20 cellular contexts compared by ENCODE assay signal in the genomic region with DNA sequence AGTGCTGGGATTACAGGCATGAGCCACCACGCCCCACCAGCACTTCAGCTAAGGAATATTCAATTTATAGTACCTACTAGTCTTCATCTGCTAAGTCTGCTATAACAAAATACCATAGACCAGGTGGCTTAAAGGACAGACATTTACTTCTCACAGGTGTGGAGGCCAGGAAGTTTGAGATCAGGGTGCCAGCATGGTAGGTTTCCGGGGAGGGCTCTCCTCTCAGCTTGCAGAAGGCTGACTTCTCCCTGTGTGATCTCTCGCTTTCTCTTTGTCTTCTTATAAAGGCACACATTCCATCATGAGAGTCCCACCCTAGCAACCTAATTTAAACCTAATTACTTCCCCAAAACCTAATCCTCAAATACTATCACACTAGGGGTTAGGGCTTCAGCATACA.
"Had no signal": no experiment of that assay in that cellular context is flagged by ENCODE, and none has a peak within 500 bp of the region (broad histone marks: within the 10 kb centered on the region; RNA-seq: fewer than 3 reads in every experiment).

No MANE protein-coding gene starts in this region.

- H3K27ac ChIP-seq: hepatocyte, spleen, tibial artery, upper lobe of right lung had no signal

- H3K4me3 ChIP-seq: hepatocyte, spleen, tibial artery, upper lobe of right lung had no signal

- H3K9me3 Mint-ChIP-seq: dendritic cell treated with granulocyte-macrophage colony-stimulating factor and Interleukin-4, amounts not matched to agents 40 ng/mL and 50 ng/mL, for 4 days; stimulated activated naive CD8-positive, alpha-beta T cell treated with anti-CD3 and anti-CD28 coated beads, Interleukin-15, Interleukin-2, amounts not matched to agents 100 ng/mL and 50 ng/mL, for 24 hours had no signal

- ATAC-seq: left lobe of liver; natural killer cell treated with Interleukin-12 subunit alpha and Interleukin-12 subunit beta and Interleukin-15 and Interleukin-18, amount 100 ng/mL, for 72 hours; sciatic nerve; stimulated activated memory B cell treated with anti-CD40 and anti-IgM and Interleukin-4, amounts not matched to agents 10 μg/mL and 1 μg/mL and 100 μg/mL, for 72 hours; upper lobe of right lung had no signal

- H3K27me3 Mint-ChIP-seq: dendritic cell treated with granulocyte-macrophage colony-stimulating factor and Interleukin-4, amounts not matched to agents 40 ng/mL and 50 ng/mL, for 4 days; natural killer cell treated with Interleukin-12 subunit alpha and Interleukin-12 subunit beta and Interleukin-15 and Interleukin-18, amount 100 ng/mL, for 72 hours; stimulated activated memory B cell treated with anti-CD40 and anti-IgM and Interleukin-4, amounts not matched to agents 10 μg/mL and 1 μg/mL and 100 μg/mL, for 72 hours; stimulated activated naive CD8-positive, alpha-beta T cell treated with anti-CD3 and anti-CD28 coated beads, Interleukin-15, Interleukin-2, amounts not matched to agents 100 ng/mL and 50 ng/mL, for 24 hours had no signal

- H3K4me2 ChIP-seq: hepatocyte had no signal

- H3K36me3 Mint-ChIP-seq: mesothelial cell of epicardium; natural killer cell treated with Interleukin-12 subunit alpha and Interleukin-12 subunit beta and Interleukin-15 and Interleukin-18, amount 100 ng/mL, for 72 hours; stimulated activated memory B cell treated with anti-CD40 and anti-IgM and Interleukin-4, amounts not matched to agents 10 μg/mL and 1 μg/mL and 100 μg/mL, for 72 hours had no signal

- DNase-seq: cerebellar nuclear complex; erythroblast; foreskin melanocyte; head of caudate nucleus; islet precursor cell; posterior cingulate gyrus; spleen; stimulated activated CD4-positive, alpha-beta T cell treated with anti-CD3 and anti-CD28 coated beads, Interleukin-15, amount 100 ng/mL, for 24 hours; stimulated activated CD4-positive, alpha-beta T cell treated with anti-CD3 and anti-CD28 coated beads, Interleukin-1b, Interleukin-23, amount 100 ng/mL, for 48 hours; stimulated activated CD4-positive, alpha-beta T cell treated with anti-CD3 and anti-CD28 coated beads, Interleukin-4, amount 100 ng/mL, for 24 hours; tibial artery; upper lobe of right lung had no signal

- H2AFZ ChIP-seq: hepatocyte had no signal

- H3K36me3 ChIP-seq: spleen, tibial artery, upper lobe of right lung had no signal

- H3K4me3 Mint-ChIP-seq: dendritic cell treated with granulocyte-macrophage colony-stimulating factor and Interleukin-4, amounts not matched to agents 40 ng/mL and 50 ng/mL, for 4 days; mesothelial cell of epicardium; natural killer cell treated with Interleukin-12 subunit alpha and Interleukin-12 subunit beta and Interleukin-15 and Interleukin-18, amount 100 ng/mL, for 72 hours; stimulated activated memory B cell treated with anti-CD40 and anti-IgM and Interleukin-4, amounts not matched to agents 10 μg/mL and 1 μg/mL and 100 μg/mL, for 72 hours; stimulated activated naive CD8-positive, alpha-beta T cell treated with anti-CD3 and anti-CD28 coated beads, Interleukin-15, Interleukin-2, amounts not matched to agents 100 ng/mL and 50 ng/mL, for 24 hours had no signal

- H3K27ac Mint-ChIP-seq: dendritic cell treated with granulocyte-macrophage colony-stimulating factor and Interleukin-4, amounts not matched to agents 40 ng/mL and 50 ng/mL, for 4 days; mesothelial cell of epicardium; natural killer cell treated with Interleukin-12 subunit alpha and Interleukin-12 subunit beta and Interleukin-15 and Interleukin-18, amount 100 ng/mL, for 72 hours; stimulated activated memory B cell treated with anti-CD40 and anti-IgM and Interleukin-4, amounts not matched to agents 10 μg/mL and 1 μg/mL and 100 μg/mL, for 72 hours; stimulated activated naive CD8-positive, alpha-beta T cell treated with anti-CD3 and anti-CD28 coated beads, Interleukin-15, Interleukin-2, amounts not matched to agents 100 ng/mL and 50 ng/mL, for 24 hours had no signal

- H3K4me1 ChIP-seq: spleen, tibial artery, upper lobe of right lung had no signal

- H3K9me3 ChIP-seq: spleen, tibial artery, upper lobe of right lung had no signal

- H3K4me1 Mint-ChIP-seq: stimulated activated memory B cell treated with anti-CD40 and anti-IgM and Interleukin-4, amounts not matched to agents 10 μg/mL and 1 μg/mL and 100 μg/mL, for 72 hours had no signal

- H3K27me3 ChIP-seq: hepatocyte, spleen, tibial artery, upper lobe of right lung had no signal
